Comparison of ENCODE assay signal across 10 cellular contexts in the genomic region with DNA sequence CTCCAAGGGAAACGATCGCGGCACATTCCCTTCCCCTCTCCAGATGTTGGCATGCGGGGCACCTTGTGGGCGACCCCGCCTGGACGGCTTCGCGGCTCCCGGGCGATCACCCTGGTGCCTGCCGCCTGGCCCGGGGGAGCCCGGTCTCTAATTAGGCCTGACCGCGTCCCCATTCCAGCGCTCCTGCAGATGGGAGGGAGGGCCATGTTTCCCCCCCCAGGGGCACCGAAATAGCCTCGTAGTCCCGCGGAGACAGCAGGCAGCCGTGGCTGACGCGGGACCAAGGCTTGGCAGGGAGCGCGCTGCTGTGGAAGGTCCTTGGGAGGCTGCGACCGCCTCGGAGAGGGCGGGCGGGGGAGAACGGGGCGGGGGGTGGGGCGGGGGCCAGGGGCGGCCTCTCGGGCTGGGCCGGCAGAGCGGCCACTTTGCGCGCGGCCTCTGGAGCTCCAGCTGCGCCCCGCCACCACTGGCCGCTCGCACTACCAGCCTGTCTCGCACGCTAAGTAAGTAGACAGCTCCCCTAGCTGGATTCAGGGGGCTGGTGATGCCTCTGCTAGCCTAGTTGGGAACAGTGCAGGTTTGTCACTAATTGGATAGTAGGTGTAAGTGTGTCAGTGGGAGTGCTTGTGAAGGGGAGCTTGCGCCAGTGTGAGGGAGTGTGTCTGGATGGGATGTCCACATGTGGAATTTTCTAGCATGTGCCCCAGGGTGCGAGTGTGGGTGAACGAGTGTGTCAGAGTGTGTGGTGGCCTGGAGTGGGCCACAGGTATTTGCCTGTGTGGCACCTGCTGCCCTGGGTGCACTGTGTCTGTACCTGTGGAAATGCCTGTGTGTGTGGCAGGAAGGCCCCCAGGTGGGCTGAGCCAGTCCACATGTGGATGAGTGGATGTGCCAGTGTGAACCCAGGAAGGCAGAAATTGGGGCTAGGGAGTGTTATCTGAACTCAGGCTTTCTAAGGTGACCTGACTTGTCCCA. TPM values are rescaled to one million over a fixed set of nuclear protein-coding genes. Genes with fewer than 3 reads are reported as not detected.
DNase-seq lines count a peak whose midpoint lies in the region; ATAC-seq and TF ChIP-seq lines count a peak whose summit lies in the region.
"Had no signal": no experiment of that assay in that cellular context is flagged by ENCODE, and none has a peak within 500 bp of the region (broad histone marks: within the 10 kb centered on the region; RNA-seq: fewer than 3 reads in every experiment).

A gene with protein sequence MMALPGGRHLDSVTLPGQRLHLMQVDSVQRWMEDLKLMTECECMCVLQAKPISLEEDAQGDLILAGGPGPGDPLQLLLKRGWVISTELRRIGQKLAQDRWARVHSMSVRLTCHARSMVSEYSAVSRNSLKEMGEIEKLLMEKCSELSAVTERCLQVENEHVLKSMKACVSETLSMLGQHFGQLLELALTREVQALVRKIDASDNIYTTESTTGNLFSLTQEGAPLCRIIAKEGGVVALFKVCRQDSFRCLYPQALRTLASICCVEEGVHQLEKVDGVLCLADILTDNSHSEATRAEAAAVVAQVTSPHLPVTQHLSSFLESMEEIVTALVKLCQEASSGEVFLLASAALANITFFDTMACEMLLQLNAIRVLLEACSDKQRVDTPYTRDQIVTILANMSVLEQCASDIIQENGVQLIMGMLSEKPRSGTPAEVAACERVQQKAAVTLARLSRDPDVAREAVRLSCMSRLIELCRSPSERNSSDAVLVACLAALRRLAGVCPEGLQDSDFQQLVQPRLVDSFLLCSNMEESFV (plus strand): TSS at position 423 of the 975 bp plus-strand sequence. CDS start 34,252 bp downstream, outside the sequence.

- H3K36me3 Mint-ChIP-seq in natural killer cell treated with Interleukin-12 subunit alpha and Interleukin-12 subunit beta and Interleukin-15 and Interleukin-18, amount 100 ng/mL, for 72 hours: no peaks in the 10 kb centered on the region
- H3K36me3 Mint-ChIP-seq in activated CD4-positive, alpha-beta T cell treated with anti-CD3 and anti-CD28 coated beads for 36 hours (ENCODE audit: low read depth): no peaks in the 10 kb centered on the region

- no peak for TF ChIP-seq CTCF in AG10803 (conservative IDR thresholded peaks at IDR 0.05; ENCODE audit: low read length)
- no peak for TF ChIP-seq CTCF in MM.1S (IDR thresholded peaks at IDR 0.05; ENCODE audit: low read length)

- peaks cover 21 to 29% of the 10 kb centered on the region in 2 donors for H3K27me3 Mint-ChIP-seq in natural killer cell treated with Interleukin-12 subunit alpha and Interleukin-12 subunit beta and Interleukin-15 and Interleukin-18, amount 100 ng/mL, for 72 hours
- peaks cover 40% of the 10 kb centered on the region for H3K27me3 Mint-ChIP-seq in activated CD4-positive, alpha-beta T cell treated with anti-CD3 and anti-CD28 coated beads for 36 hours

- peaks cover 19 to 25% of the 10 kb centered on the region in 2 donors for H3K4me1 Mint-ChIP-seq in natural killer cell treated with Interleukin-12 subunit alpha and Interleukin-12 subunit beta and Interleukin-15 and Interleukin-18, amount 100 ng/mL, for 72 hours (ENCODE audit: low read depth in 2 of 2)
- H3K4me1 Mint-ChIP-seq in activated CD4-positive, alpha-beta T cell treated with anti-CD3 and anti-CD28 coated beads for 36 hours: peaks cover 11% of the 10 kb centered on the region

- H3K9ac ChIP-seq in MM.1S (ENCODE audit: low read length): peak within 1 kb of the TSS; percentile 29; the same call in 1 of the 2 replicates

- H3K4me3 Mint-ChIP-seq in natural killer cell treated with Interleukin-12 subunit alpha and Interleukin-12 subunit beta and Interleukin-15 and Interleukin-18, amount 100 ng/mL, for 72 hours: peak within 1 kb of the TSS; percentile 58
- no peak within 1 kb of the TSS for H3K4me3 Mint-ChIP-seq in activated CD4-positive, alpha-beta T cell treated with anti-CD3 and anti-CD28 coated beads for 36 hours

- no peak for ATAC-seq in natural killer cell treated with Interleukin-12 subunit alpha and Interleukin-12 subunit beta and Interleukin-15 and Interleukin-18, amount 100 ng/mL, for 72 hours
- ATAC-seq in activated CD4-positive, alpha-beta T cell treated with anti-CD3 and anti-CD28 coated beads for 36 hours: no peak
- no peak for ATAC-seq in HG03135 (IDR thresholded peaks at IDR 0.05; ENCODE audit: unreplicated experiment)

- H3K9me3 ChIP-seq in MM.1S (replicated peaks; ENCODE audit: insufficient read depth, low read length): no peaks in the 10 kb centered on the region

- peak within 1 kb of the TSS; percentile 64 for H2AFZ ChIP-seq in MM.1S (ENCODE audit: low read length)

- H3K4me3 ChIP-seq in AG10803 (ENCODE audit: low read length) (peak within 1 kb of the TSS; percentile 51), MM.1S (ENCODE audit: low read length) (no peak within 1 kb of the TSS)

- POLR2A ChIA-PET in activated CD4-positive, alpha-beta T cell treated with anti-CD3 and anti-CD28 coated beads for 36 hours (lab: Charles Lee): no interaction called here

- no peaks in the 10 kb centered on the region for H3K79me2 ChIP-seq in MM.1S (ENCODE audit: low read length)

- CTCF ChIA-PET in activated CD4-positive, alpha-beta T cell treated with anti-CD3 and anti-CD28 coated beads for 36 hours (lab: Charles Lee): interaction anchor here (0.5 to 1.4 kb wide), 6 partner anchors 9 to 77 kb away, joined by 3 to 5 read pairs (median 3); no protein-coding TSS in a partner anchor

- no peaks in the 10 kb centered on the region for H3K9me2 ChIP-seq in MM.1S (replicated peaks; ENCODE audit: insufficient read depth, low read length)

- H3K4me1 ChIP-seq in MM.1S (ENCODE audit: low read length): peaks cover 9% of the 10 kb centered on the region

- H3K27ac ChIP-seq in MM.1S (ENCODE audit: low read length): peak within 1 kb of the TSS; percentile 71; the same call in 1 of the 2 replicates

- no peaks in the 10 kb centered on the region for H3K27me3 ChIP-seq in MM.1S (replicated peaks; ENCODE audit: insufficient read depth, low read length)

- peaks cover 4% of the 10 kb centered on the region; the same call in 1 of the 2 replicates for H3F3A ChIP-seq in MM.1S (ENCODE audit: insufficient read depth, low read length)

- intact Hi-C loops in activated CD4-positive, alpha-beta T cell treated with anti-CD3 and anti-CD28 coated beads for 36 hours (cut with DNase I, micrococcal nuclease): no loop called here

- H3K27ac Mint-ChIP-seq in natural killer cell treated with Interleukin-12 subunit alpha and Interleukin-12 subunit beta and Interleukin-15 and Interleukin-18, amount 100 ng/mL, for 72 hours: peak within 1 kb of the TSS in 1 of 2 donors; percentile 17
- no peak within 1 kb of the TSS for H3K27ac Mint-ChIP-seq in activated CD4-positive, alpha-beta T cell treated with anti-CD3 and anti-CD28 coated beads for 36 hours

- H3K36me3 ChIP-seq in MM.1S (replicated peaks; ENCODE audit: insufficient read depth, low read length): no peaks in the 10 kb centered on the region

- no peaks in the 10 kb centered on the region for H3K9me3 Mint-ChIP-seq in natural killer cell treated with Interleukin-12 subunit alpha and Interleukin-12 subunit beta and Interleukin-15 and Interleukin-18, amount 100 ng/mL, for 72 hours
- no peaks in the 10 kb centered on the region for H3K9me3 Mint-ChIP-seq in activated CD4-positive, alpha-beta T cell treated with anti-CD3 and anti-CD28 coated beads for 36 hours (ENCODE audit: low read depth)

- DNase-seq in AG10803 (ENCODE audit: low read depth) (peak; percentile 17), MM.1S (no peak), fibroblast of gingiva (ENCODE audit: low read depth) (peak; percentile 52), hippocampal formation (lab: John Stamatoyannopoulos, UW) (no peak), superior temporal gyrus (ENCODE audit: extremely low spot score) (no peak)
- no peak for DNase-seq in natural killer cell treated with Interleukin-12 subunit alpha and Interleukin-12 subunit beta and Interleukin-15 and Interleukin-18, amount 100 ng/mL, for 72 hours (ENCODE audit: low spot score)
- DNase-seq in activated CD4-positive, alpha-beta T cell treated with anti-CD3 and anti-CD28 coated beads for 36 hours: no peak
- DNase-seq: activated CD4-positive, alpha-beta T cell treated with anti-CD3 and anti-CD28 coated beads, Interleukin-2, amount 50 U/mL, for 48 hours had no signal

- peak within 1 kb of the TSS; percentile 54 for H3K4me2 ChIP-seq in MM.1S (ENCODE audit: low read depth, low read length)

- H4K20me1 ChIP-seq in MM.1S (ENCODE audit: insufficient read depth, low read length): no peaks in the 10 kb centered on the region

RNA-seq across cellular contexts. Expression of the gene that starts here (rescaled TPM):
- total RNA-seq in natural killer cell treated with Interleukin-12 subunit alpha and Interleukin-12 subunit beta and Interleukin-15 and Interleukin-18, amount 100 ng/mL, for 72 hours: under 1 TPM in 1 of 2 donors, not detected in 1; 0.55 TPM
- total RNA-seq in activated CD4-positive, alpha-beta T cell treated with anti-CD3 and anti-CD28 coated beads for 36 hours: under 1 TPM; 0.64 to 0.69 TPM
- total RNA-seq: mesenteric fat pad had no signal

Comparison
In these comparisons a context has a peak if more than half of its experiments do, and no peak if none do; other contexts are left out.
1. DNase-seq: peak in AG10803 (single experiment) and fibroblast of gingiva (single experiment); none in MM.1S (single experiment), natural killer cell treated with Interleukin-12 subunit alpha and Interleukin-12 subunit beta and Interleukin-15 and Interleukin-18, amount 100 ng/mL, for 72 hours (single experiment), hippocampal formation (0 of 2), activated CD4-positive, alpha-beta T cell treated with anti-CD3 and anti-CD28 coated beads for 36 hours (single experiment) and superior temporal gyrus (single experiment).